1 cellular context compared by ENCODE assay signal in the genomic region with DNA sequence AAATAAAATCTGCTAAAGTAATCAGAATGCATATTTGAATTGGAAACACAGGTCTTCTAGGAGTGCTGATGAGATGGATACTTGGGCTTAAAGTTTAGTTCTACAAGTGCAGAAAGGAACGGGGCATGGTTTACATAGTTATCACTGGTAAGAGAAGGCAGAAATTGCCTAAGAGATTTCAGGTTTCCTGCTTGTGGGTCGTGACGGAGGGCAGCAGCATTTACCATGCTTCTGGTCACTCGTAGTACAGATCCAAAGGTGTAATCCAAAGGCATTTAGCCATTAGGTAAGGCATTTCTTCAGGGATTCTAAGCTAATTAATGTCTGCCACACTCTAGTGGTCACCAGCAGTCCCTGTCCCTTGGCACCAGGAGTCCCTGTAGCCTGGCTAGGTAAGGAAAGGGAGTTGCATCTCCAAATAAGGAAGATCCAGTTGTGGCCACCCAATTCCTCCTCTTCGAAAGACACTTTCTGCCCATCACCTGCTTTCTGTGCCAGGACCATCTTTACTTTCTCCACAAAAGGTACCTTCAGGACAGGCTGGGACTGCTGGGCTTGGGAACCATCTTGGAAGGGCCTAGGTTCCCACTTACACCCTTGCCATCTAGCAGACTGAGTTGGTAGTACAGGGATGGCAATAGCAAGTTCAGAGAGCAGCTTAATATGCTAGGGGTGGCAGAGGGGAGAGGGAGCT.
TF ChIP-seq lines count a peak whose summit lies in the region.

No MANE protein-coding gene starts in this region.

TF ChIP-seq in endothelial cell of umbilical vein, 7 proteins besides CTCF, POLR2A, EP300 and RAD21:
- no peak for TF ChIP-seq MYC (IDR thresholded peaks at IDR 0.05; ENCODE audit: low read depth, low read length)
- TF ChIP-seq POLR2AphosphoS5 (IDR thresholded peaks at IDR 0.05; ENCODE audit: insufficient read depth, low read depth, low read length), result no peak
- TF ChIP-seq, protein P1, sequence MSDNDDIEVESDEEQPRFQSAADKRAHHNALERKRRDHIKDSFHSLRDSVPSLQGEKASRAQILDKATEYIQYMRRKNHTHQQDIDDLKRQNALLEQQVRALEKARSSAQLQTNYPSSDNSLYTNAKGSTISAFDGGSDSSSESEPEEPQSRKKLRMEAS (IDR thresholded peaks at IDR 0.05; ENCODE audit: insufficient read depth, insufficient read length), result no peak
- no peak for TF ChIP-seq GATA2 (IDR thresholded peaks at IDR 0.05; ENCODE audit: insufficient read depth, insufficient read length, low read depth, low read length)
- TF ChIP-seq FOS (IDR thresholded peaks at IDR 0.05; ENCODE audit: borderline replicate concordance, insufficient read depth, low read length), result no peak
- no peak for TF ChIP-seq EZH2 (IDR thresholded peaks at IDR 0.05; ENCODE audit: borderline replicate concordance, low read depth, low read length, severe bottlenecking)
- no peak for TF ChIP-seq JUN (IDR thresholded peaks at IDR 0.05; ENCODE audit: borderline replicate concordance, insufficient read depth, insufficient read length, low read depth)
